ENCODE assay signal across 1 cellular context in genomic region chr14:21308479-21309237, GRCh38.
TF ChIP-seq lines count a peak whose summit lies in the region.

No MANE protein-coding gene starts in this region.

TF ChIP-seq in HepG2, 621 proteins besides CTCF, POLR2A, EP300 and RAD21 (continued from another document and continues in another):
- no peak for TF ChIP-seq AKNA (CRISPR knock-in tag; IDR thresholded peaks at IDR 0.05; ENCODE audit: borderline replicate concordance)
- TF ChIP-seq BRCA1 (CRISPR knock-in tag; IDR thresholded peaks at IDR 0.05), result 0 out of 2 replicates have a peak, but pooled peaks have one; percentile 54
- peak; percentile 91 for TF ChIP-seq ZNF414 (CRISPR knock-in tag; IDR thresholded peaks at IDR 0.05)
- peak; percentile 93 for TF ChIP-seq PBX2 (CRISPR knock-in tag; IDR thresholded peaks at IDR 0.05)
- TF ChIP-seq CREB1 (IDR thresholded peaks at IDR 0.05), result peak; percentile 70
- peak; percentile 85; the same call in 1 of the 2 replicates for TF ChIP-seq CREB1 (CRISPR knock-in tag; IDR thresholded peaks at IDR 0.05)
- peak; percentile 29; the same call in 1 of the 2 replicates for TF ChIP-seq HBP1 (CRISPR knock-in tag; IDR thresholded peaks at IDR 0.05; ENCODE audit: low read depth)
- 0 out of 2 replicates have a peak, but pooled peaks have one; percentile 4 for TF ChIP-seq MAFF (IDR thresholded peaks at IDR 0.05; ENCODE audit: low read depth, low read length)
- TF ChIP-seq PRMT3 (CRISPR knock-in tag; IDR thresholded peaks at IDR 0.05; ENCODE audit: borderline replicate concordance, low read depth), result no peak
- TF ChIP-seq ZNF563 (CRISPR knock-in tag; IDR thresholded peaks at IDR 0.05), result no peak
- peak; percentile 57; the same call in 1 of the 2 replicates for TF ChIP-seq ZNF879 (CRISPR knock-in tag; IDR thresholded peaks at IDR 0.05)
- 0 out of 2 replicates have a peak, but pooled peaks have one; percentile 21 for TF ChIP-seq ZNF275 (CRISPR knock-in tag; IDR thresholded peaks at IDR 0.05; ENCODE audit: borderline replicate concordance)
- peak; percentile 84; the same call in 1 of the 2 replicates for TF ChIP-seq DR1 (CRISPR knock-in tag; IDR thresholded peaks at IDR 0.05)
- peak; percentile 44; the same call in 1 of the 2 replicates for TF ChIP-seq ZNF547 (CRISPR knock-in tag; IDR thresholded peaks at IDR 0.05)
- TF ChIP-seq ZNF788 (CRISPR knock-in tag; IDR thresholded peaks at IDR 0.05; ENCODE audit: borderline replicate concordance), result peak; percentile 68; the same call in 1 of the 2 replicates
- TF ChIP-seq ZFY (CRISPR knock-in tag; IDR thresholded peaks at IDR 0.05), result peak; percentile 43; the same call in 1 of the 2 replicates
- TF ChIP-seq TMF1 (CRISPR knock-in tag; IDR thresholded peaks at IDR 0.05; ENCODE audit: low read depth), result peak; percentile 15; the same call in 1 of the 2 replicates
- peak; percentile 97 for TF ChIP-seq TFDP1 (CRISPR knock-in tag; IDR thresholded peaks at IDR 0.05; ENCODE audit: borderline replicate concordance)
- TF ChIP-seq TARDBP (CRISPR knock-in tag; IDR thresholded peaks at IDR 0.05), result peak; percentile 58; the same call in 1 of the 2 replicates
- TF ChIP-seq NR2F6 (IDR thresholded peaks at IDR 0.05), result 0 out of 2 replicates have a peak, but pooled peaks have one; percentile 13
- no peak; the same call in 1 of the 2 replicates for TF ChIP-seq NR2F6 (CRISPR knock-in tag; IDR thresholded peaks at IDR 0.05)
- peak; percentile 38; the same call in 1 of the 2 replicates for TF ChIP-seq ETV5 (CRISPR knock-in tag; IDR thresholded peaks at IDR 0.05; ENCODE audit: borderline replicate concordance)
- peak; percentile 69 for TF ChIP-seq THAP11 (CRISPR knock-in tag; IDR thresholded peaks at IDR 0.05)
- peak; percentile 32 to 59 for TF ChIP-seq HMGXB4 (CRISPR knock-in tag; IDR thresholded peaks at IDR 0.05; ENCODE audit: borderline replicate concordance in 1 of 2, low read depth in 1 of 2)
- TF ChIP-seq MXI1 (IDR thresholded peaks at IDR 0.05; ENCODE audit: borderline replicate concordance, low read depth, low read length), result peak; percentile 98; the same call in 2 of the 3 replicates
- TF ChIP-seq KAT8 (CRISPR knock-in tag; IDR thresholded peaks at IDR 0.05), result peak; percentile 78
- peak; percentile 44; the same call in 1 of the 2 replicates for TF ChIP-seq BRD4 (CRISPR knock-in tag; IDR thresholded peaks at IDR 0.05)
- peak; percentile 62; the same call in 1 of the 2 replicates for TF ChIP-seq ZNF430 (CRISPR knock-in tag; IDR thresholded peaks at IDR 0.05)
- no peak for TF ChIP-seq ZNF18 (CRISPR knock-in tag; IDR thresholded peaks at IDR 0.05; ENCODE audit: insufficient replicate concordance)
- TF ChIP-seq PATZ1 (CRISPR knock-in tag; IDR thresholded peaks at IDR 0.05), result peak; percentile 45; the same call in 1 of the 2 replicates
- peak; percentile 85 for TF ChIP-seq SALL1 (CRISPR knock-in tag; IDR thresholded peaks at IDR 0.05)
- TF ChIP-seq FOXO4 (CRISPR knock-in tag; conservative IDR thresholded peaks at IDR 0.05), result no peak
- 0 out of 2 replicates have a peak, but pooled peaks have one; percentile 49 for TF ChIP-seq ZBTB20 (CRISPR knock-in tag; IDR thresholded peaks at IDR 0.05; ENCODE audit: borderline replicate concordance, low read depth)
- TF ChIP-seq CCAR2 (optimal IDR thresholded peaks at IDR 0.05; ENCODE audit: low read depth, low read length), result no peak
- TF ChIP-seq MNT (IDR thresholded peaks at IDR 0.05), result peak; percentile 87
